In genomic region chr3:149342413-149343340, GRCh38 we compare ENCODE assay signal across 10 cellular contexts. TPM values are rescaled to one million over a fixed set of nuclear protein-coding genes. Genes with fewer than 3 reads are reported as not detected.
DNase-seq lines count a peak whose midpoint lies in the region; ATAC-seq and TF ChIP-seq lines count a peak whose summit lies in the region.
"Had no signal": no experiment of that assay in that cellular context is flagged by ENCODE, and none has a peak within 500 bp of the region (broad histone marks: within the 10 kb centered on the region; RNA-seq: fewer than 3 reads in every experiment).

No MANE protein-coding gene starts in this region.

- BruUV-seq in A673 (replicated peaks; lab: Mats Ljungman, UMichigan): no TSS peak

- H3K36me3 ChIP-seq in A673 (ENCODE audit: insufficient read depth, low read length, poor library complexity, severe bottlenecking) (no peaks in the 10 kb centered on the region), SJSA1 (no peaks in the 10 kb centered on the region), stomach (no peaks in the 10 kb centered on the region)

- POLR2A ChIA-PET in A673 (lab: Charles Lee; ENCODE audit: low non-redundant PET): no interaction called here

- WGBS in stomach, 5 donors: 71 to 80% (median 74%) methylated on average over 4 of the region's 4 CpGs

- intact Hi-C loops in A673 (cut with micrococcal nuclease; ENCODE audit: unreplicated experiment) (no loop called here), stomach (cut with DNase I; ENCODE audit: low total_unique reads) (no loop called here)

- H3K9me3 ChIP-seq in A673 (ENCODE audit: low read depth, low read length, poor library complexity, severe bottlenecking) (no peaks in the 10 kb centered on the region), SJSA1 (replicated peaks) (no peaks in the 10 kb centered on the region), stomach (no peaks in the 10 kb centered on the region)

- CTCF ChIA-PET in A673 (lab: Charles Lee): no interaction called here

- TF ChIP-seq CTCF in A673 (conservative IDR thresholded peaks at IDR 0.05; ENCODE audit: low read depth, low read length): no peak
- no peak for TF ChIP-seq CTCF in fibroblast of villous mesenchyme (IDR thresholded peaks at IDR 0.05; ENCODE audit: insufficient read depth, low read depth, low read length)
- no peak for TF ChIP-seq CTCF in stomach (IDR thresholded peaks at IDR 0.05)

- H3K4me1 ChIP-seq in A673 (ENCODE audit: insufficient read depth, low read length, poor library complexity, severe bottlenecking) (peaks cover 8% of the 10 kb centered on the region), SJSA1 (replicated peaks) (peaks cover 51% of the 10 kb centered on the region), stomach (peaks cover 12 to 23% (median 14%) of the 10 kb centered on the region in 4 donors)

- no peak for TF ChIP-seq EP300 in stomach (IDR thresholded peaks at IDR 0.05)

- no peak overlapping the region for H3K4me3 ChIP-seq in A673 (ENCODE audit: low read depth, low read length, poor library complexity, severe bottlenecking)
- no peak overlapping the region for H3K4me3 ChIP-seq in SJSA1
- no peak overlapping the region for H3K4me3 ChIP-seq in fibroblast of villous mesenchyme (ENCODE audit: low read depth, low read length)
- no peak overlapping the region for H3K4me3 ChIP-seq in stomach

- H3K27ac ChIP-seq in A673 (ENCODE audit: low read depth, low read length, poor library complexity, severe bottlenecking) (no peak overlapping the region), SJSA1 (peak overlapping the region; percentile 41; the same call in 1 of the 2 replicates), stomach (peak overlapping the region in 1 of 5 donors; percentile 6)

- DNase-seq in A673 (ENCODE audit: low spot score) (peak; percentile 43), H4 (ENCODE audit: low spot score) (peak; percentile 86), SJSA1 (ENCODE audit: low read depth in 1 of 2, low spot score in 2 of 2) (peak; percentile 45 to 55), fibroblast of villous mesenchyme (ENCODE audit: low read depth) (peak; percentile 71), GF-D8 (lab: John Stamatoyannopoulos, UW) (no peak), stomach (no peak), NAMALWA (ENCODE audit: low spot score) (no peak)
- DNase-seq: COR-L47; stimulated activated naive CD4-positive, alpha-beta T cell had no signal

- H3K27me3 ChIP-seq in A673 (replicated peaks; ENCODE audit: insufficient read depth, low read depth, low read length, poor library complexity) (no peaks in the 10 kb centered on the region), SJSA1 (replicated peaks) (no peaks in the 10 kb centered on the region), stomach (no peaks in the 10 kb centered on the region)

- no peak for ATAC-seq in HG02588 (IDR thresholded peaks at IDR 0.05; ENCODE audit: unreplicated experiment)

- TF ChIP-seq POLR2A in stomach (IDR thresholded peaks at IDR 0.05): no peak

RNA-seq across cellular contexts. Expression of gene TM4SF18, which starts 9.2 kb away (rescaled TPM):
- total RNA-seq in A673 (2021) (0.37 and 1.5 TPM in 2 replicates), fibroblast of villous mesenchyme (0.32 TPM in 1 of 2 replicates, not detected in the other), stomach (10 to 100 TPM in 1 of 5 donors, 1 to 10 TPM in 3, not detected in 1; 1.8 to 26.1 (median 5.6) TPM)
- total RNA-seq in H4 (2014; rRNA removed; shearing (Covaris generic)): 0.08 and 0.39 TPM in 2 replicates
- 2.4 and 10.4 TPM in 2 replicates for total RNA-seq in SJSA1 (2014; rRNA removed; shearing (Covaris generic))
- 1 to 10 TPM in 1 of 3 donors, under 1 TPM in 2; 0.45 to 1.2 (median 0.87) TPM for polyA plus RNA-seq in stomach

RNA-seq across cellular contexts. Expression of gene TM4SF1, which starts 34.8 kb away (rescaled TPM):
- 0.28 TPM in 1 of 2 replicates, not detected in the other for total RNA-seq in A673 (2021)
- 152 and 153 TPM in 2 replicates for total RNA-seq in H4 (2014; rRNA removed; shearing (Covaris generic))
- 117 and 140 TPM in 2 replicates for total RNA-seq in SJSA1 (2014; rRNA removed; shearing (Covaris generic))
- total RNA-seq in fibroblast of villous mesenchyme: 52.2 and 80.3 TPM in 2 replicates
- 100 to 1,000 TPM in 2 of 5 donors, 10 to 100 TPM in 3; 29.8 to 468 (median 57.6) TPM for total RNA-seq in stomach
- polyA plus RNA-seq in stomach: 100 to 1,000 TPM in 1 of 3 donors, 10 to 100 TPM in 2; 82.8 to 160 (median 97.2) TPM

Comparison
In these comparisons a context has a peak if more than half of its experiments do, and no peak if none do; other contexts are left out.
1. DNase-seq: peak in A673 (single experiment), H4 (single experiment), SJSA1 (2 of 2) and fibroblast of villous mesenchyme (single experiment); none in GF-D8 (single experiment), stomach (single experiment) and NAMALWA (single experiment).
2. RNA of gene TM4SF1, which starts 34.8 kb away (total RNA-seq): 152 to 153 TPM in H4, 117 to 140 TPM in SJSA1, 52.2 to 80.3 TPM in fibroblast of villous mesenchyme and 29.8 to 468 TPM in stomach; 0.28 TPM in A673; every median in the first group is over 10 times any median in the second.